In the genomic region with DNA sequence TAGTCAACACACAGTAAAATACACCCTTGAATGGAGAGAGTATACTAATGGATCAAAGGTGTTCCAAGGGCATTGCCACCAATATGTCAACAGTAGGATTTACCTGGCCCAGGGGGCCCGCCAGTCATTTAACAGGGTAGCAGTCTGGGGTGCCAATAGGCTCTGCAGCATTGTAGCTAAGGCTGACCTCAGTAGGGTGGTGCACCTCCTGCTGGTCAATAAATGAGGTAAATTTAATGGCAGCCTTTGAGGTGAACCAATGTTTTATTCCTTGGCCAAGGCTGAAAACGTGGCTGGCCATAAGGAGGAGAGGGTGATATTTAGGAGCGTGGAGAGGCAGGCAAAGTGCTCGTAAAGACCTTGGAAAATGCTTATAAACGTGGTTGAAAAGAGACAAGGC, we compare ENCODE assay signal across 14 cellular contexts.
DNase-seq lines count a peak whose midpoint lies in the region; ATAC-seq and TF ChIP-seq lines count a peak whose summit lies in the region.
"Had no signal": no experiment of that assay in that cellular context is flagged by ENCODE, and none has a peak within 500 bp of the region (broad histone marks: within the 10 kb centered on the region; RNA-seq: fewer than 3 reads in every experiment).

No MANE protein-coding gene starts in this region.

- DNase-seq in cardiac muscle cell (ENCODE audit: low read depth in 1 of 2, low spot score in 1 of 2) (peak in 1 of 2 donors; percentile 18), heart right ventricle (no peak), NAMALWA (ENCODE audit: low spot score) (peak; percentile 30), erythroblast (lab: John Stamatoyannopoulos, UW) (peak; percentile 12 to 52), NCI-H2171 (lab: John Stamatoyannopoulos, UW) (no peak), SKM-1 (lab: John Stamatoyannopoulos, UW; ENCODE audit: unreplicated experiment) (no peak), colonic mucosa (no peak)
- DNase-seq: CD8-positive, alpha-beta T cell; effector memory CD4-positive, alpha-beta T cell; H7; NCI-H1105; stomach had no signal

- H3K4me1 ChIP-seq in cardiac muscle cell (ENCODE audit: low read depth) (no peaks in the 10 kb centered on the region), heart right ventricle (peaks cover 0 to 26% (median 10%) of the 10 kb centered on the region in 9 donors), colonic mucosa (no peaks in the 10 kb centered on the region)

- H3K4me3 ChIP-seq in cardiac muscle cell = no peak overlapping the region
- H3K4me3 ChIP-seq in heart right ventricle = no peak overlapping the region
- no peak overlapping the region for H3K4me3 ChIP-seq in colonic mucosa
- H3K4me3 ChIP-seq: stomach had no signal

- 85 to 94% methylated on average over 5 of the region's 5 CpGs for WGBS in heart right ventricle, 2 donors

- intact Hi-C loops in heart right ventricle (cut with DNase I) = loop anchor here in 7 of 10 donors (5.0 to 10.0 kb wide), 13 partner anchors 81 to 593 kb away; a partner anchor contains a TSS
- intact Hi-C loops in colonic mucosa (cut with DNase I) = loop anchor here (5.0 to 10.0 kb wide), 2 partner anchors 551 to 593 kb away; no protein-coding TSS in a partner anchor

- H3K27ac ChIP-seq in cardiac muscle cell (no peak overlapping the region), heart right ventricle (no peak overlapping the region), colonic mucosa (no peak overlapping the region)
- H3K27ac ChIP-seq: stomach had no signal

- H3K9ac ChIP-seq in colonic mucosa (ENCODE audit: low read depth in 2 of 2, low read length in 2 of 2) = no peak overlapping the region

- H3K27me3 ChIP-seq in cardiac muscle cell = peaks cover 3% of the 10 kb centered on the region
- H3K27me3 ChIP-seq in heart right ventricle = no peaks in the 10 kb centered on the region
- H3K27me3 ChIP-seq in colonic mucosa = no peaks in the 10 kb centered on the region
- H3K27me3 ChIP-seq: stomach had no signal

- H3K36me3 ChIP-seq in cardiac muscle cell = no peaks in the 10 kb centered on the region
- H3K36me3 ChIP-seq in heart right ventricle = no peaks in the 10 kb centered on the region
- no peaks in the 10 kb centered on the region for H3K36me3 ChIP-seq in colonic mucosa
- H3K36me3 ChIP-seq: stomach had no signal

- ATAC-seq in heart right ventricle = no peak
- no peak for ATAC-seq in GM21381 (IDR thresholded peaks at IDR 0.05; ENCODE audit: unreplicated experiment)
- ATAC-seq: activated CD4-positive, CD25-positive, alpha-beta regulatory T cell treated with anti-CD3 and anti-CD28 coated beads, Interleukin-2, amount 50 U/mL, for 24 hours; CD8-positive, alpha-beta T cell had no signal

- peak; percentile 12 for TF ChIP-seq CTCF in cardiac muscle cell (IDR thresholded peaks at IDR 0.05; ENCODE audit: low read depth, low read length)
- TF ChIP-seq CTCF in heart right ventricle (IDR thresholded peaks at IDR 0.05) = peak in 2 of 9 donors; percentile 7 to 12
- TF ChIP-seq CTCF in colonic mucosa (IDR thresholded peaks at IDR 0.05) = no peak

- no peak for TF ChIP-seq POLR2A in erythroblast (IDR thresholded peaks at IDR 0.05; ENCODE audit: low read length)

- H3K9me3 ChIP-seq in cardiac muscle cell (ENCODE audit: low read depth) (no peaks in the 10 kb centered on the region), heart right ventricle (no peaks in the 10 kb centered on the region), colonic mucosa (no peaks in the 10 kb centered on the region)
- H3K9me3 ChIP-seq: stomach had no signal

Comparison
In these comparisons a context has a peak if more than half of its experiments do, and no peak if none do; other contexts are left out.
1. DNase-seq: peak in NAMALWA (single experiment) and erythroblast (2 of 2); none in heart right ventricle (0 of 2), NCI-H2171 (single experiment), SKM-1 (single experiment) and colonic mucosa (single experiment).